ENCODE assay signal across 26 cellular contexts in the genomic region with DNA sequence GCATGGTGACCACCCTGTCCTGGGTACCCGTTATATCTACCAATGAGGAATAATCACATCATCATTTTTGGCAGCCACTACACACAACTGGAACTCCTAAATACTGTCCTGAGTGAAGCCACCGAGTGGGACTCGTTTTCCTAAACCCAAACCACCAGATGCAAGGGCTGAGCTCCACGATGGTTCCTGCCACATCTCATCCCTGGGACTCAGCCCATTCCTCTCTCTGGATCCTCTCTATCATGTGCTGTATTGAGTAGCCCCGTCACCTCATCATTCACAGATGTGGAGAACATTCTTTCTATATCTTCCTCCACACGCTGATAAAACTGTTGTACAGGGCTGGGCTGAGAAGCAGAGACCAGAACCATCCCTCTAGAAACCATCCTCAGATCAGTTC.
DNase-seq lines count a peak whose midpoint lies in the region; ATAC-seq and TF ChIP-seq lines count a peak whose summit lies in the region.
"Had no signal": no experiment of that assay in that cellular context is flagged by ENCODE, and none has a peak within 500 bp of the region (broad histone marks: within the 10 kb centered on the region; RNA-seq: fewer than 3 reads in every experiment).

No MANE protein-coding gene starts in this region.

- peaks cover 9% of the 10 kb centered on the region for H3K27me3 ChIP-seq in adipocyte (replicated peaks; ENCODE audit: control insufficient read depth, insufficient read depth, low read length)
- no peaks in the 10 kb centered on the region for H3K27me3 ChIP-seq in hepatocyte
- H3K27me3 ChIP-seq in vagina = no peaks in the 10 kb centered on the region
- H3K27me3 ChIP-seq: SJCRH30 had no signal

- H3K27ac ChIP-seq in hepatocyte (no peak overlapping the region), vagina (peak overlapping the region; percentile 25)
- H3K27ac ChIP-seq: HL-60, SJCRH30 had no signal

- H3K9me3 Mint-ChIP-seq in activated CD8-positive, alpha-beta memory T cell treated with anti-CD3 and anti-CD28 coated beads, Interleukin-2, amount 10 ng/mL, durations not matched to agents 7 days and 5 days (ENCODE audit: low read depth) = no peaks in the 10 kb centered on the region
- H3K9me3 Mint-ChIP-seq: H9 had no signal

- H3K36me3 Mint-ChIP-seq in activated CD8-positive, alpha-beta memory T cell treated with anti-CD3 and anti-CD28 coated beads, Interleukin-2, amount 10 ng/mL, durations not matched to agents 7 days and 5 days = no peaks in the 10 kb centered on the region
- H3K36me3 Mint-ChIP-seq: CD14-positive monocyte had no signal

- peak; percentile 29 for DNase-seq in activated CD8-positive, alpha-beta memory T cell treated with anti-CD3 and anti-CD28 coated beads, Interleukin-2, amount 10 ng/mL, durations not matched to agents 7 days and 5 days
- no peak for DNase-seq in activated CD8-positive, alpha-beta memory T cell treated with anti-CD3 and anti-CD28 coated beads, Interleukin-2, amount 50 U/mL, for 4 hours
- DNase-seq in adipocyte (ENCODE audit: low read depth) (no peak), hepatocyte (ENCODE audit: low spot score) (peak; percentile 1), vagina (ENCODE audit: extremely low spot score in 2 of 2) (peak in 1 of 2 donors; percentile 65), hypothalamus (lab: John Stamatoyannopoulos, UW) (no peak), KBM-7 (no peak)
- DNase-seq: 8988T; DMS53; EL; GF-D8; H9; HFFc6; KG1; NCI-H1092; NCI-H1436; NCI-H187 treated with DMSO at 0.1 percent for 48 hours; NCI-H2227 treated with DMSO at 0.1 percent for 48 hours; NCI-H510A; NK-92 treated with Interleukin-12 subunit alpha and Interleukin-12 subunit beta, amount 100 ng/mL, for 24 hours; SJCRH30 had no signal

- no peak for ATAC-seq in activated CD8-positive, alpha-beta memory T cell treated with anti-CD3 and anti-CD28 coated beads, Interleukin-2, amount 10 ng/mL, durations not matched to agents 7 days and 5 days
- ATAC-seq in GM18868 (IDR thresholded peaks at IDR 0.05; ENCODE audit: unreplicated experiment) = no peak
- ATAC-seq: HepG2, Panc1 had no signal

- in situ Hi-C loops in KBM-7 (cut with MboI; ENCODE audit: low pct_unique_long_range_greater_than_20kb, low sequenced_read_pairs) = no loop called here

- no peak overlapping the region for H3K27ac Mint-ChIP-seq in activated CD8-positive, alpha-beta memory T cell treated with anti-CD3 and anti-CD28 coated beads, Interleukin-2, amount 10 ng/mL, durations not matched to agents 7 days and 5 days
- H3K27ac Mint-ChIP-seq: H9, HFFc6 had no signal

- H4K20me1 ChIP-seq in hepatocyte (ENCODE audit: insufficient read depth, poor library complexity, severe bottlenecking) = no peaks in the 10 kb centered on the region

- H3K9me3 ChIP-seq in adipocyte (ENCODE audit: control insufficient read depth, low read length) (no peaks in the 10 kb centered on the region), hepatocyte (ENCODE audit: low read depth) (no peaks in the 10 kb centered on the region), vagina (no peaks in the 10 kb centered on the region)
- H3K9me3 ChIP-seq: SJCRH30 had no signal

- peak overlapping the region; percentile 1 for H3K9ac ChIP-seq in adipocyte (ENCODE audit: low read length)

- H3K36me3 ChIP-seq in adipocyte (ENCODE audit: control insufficient read depth, insufficient read depth, low read length, severe bottlenecking) = no peaks in the 10 kb centered on the region
- H3K36me3 ChIP-seq in hepatocyte (replicated peaks; ENCODE audit: insufficient read depth, low read depth) = no peaks in the 10 kb centered on the region
- H3K36me3 ChIP-seq in vagina = no peaks in the 10 kb centered on the region
- H3K36me3 ChIP-seq: SJCRH30 had no signal

- intact Hi-C loops in vagina (cut with DNase I) = no loop called here

- peaks cover 6% of the 10 kb centered on the region for H3K27me3 Mint-ChIP-seq in activated CD8-positive, alpha-beta memory T cell treated with anti-CD3 and anti-CD28 coated beads, Interleukin-2, amount 10 ng/mL, durations not matched to agents 7 days and 5 days

- no peak overlapping the region for H2AFZ ChIP-seq in hepatocyte

- no peaks in the 10 kb centered on the region for H3K79me2 ChIP-seq in hepatocyte

- WGBS in hepatocyte (ENCODE audit: low lambda C conversion rate, missing lambda C conversion rate) = 76% methylated on average over 6 of the region's 6 CpGs

- no peak for TF ChIP-seq CTCF in hepatocyte (IDR thresholded peaks at IDR 0.05; ENCODE audit: poor library complexity)
- no peak for TF ChIP-seq CTCF in vagina (IDR thresholded peaks at IDR 0.05)

- H3K4me3 ChIP-seq in adipocyte (ENCODE audit: low read length) (no peak overlapping the region), hepatocyte (no peak overlapping the region), vagina (no peak overlapping the region)
- H3K4me3 ChIP-seq: SJCRH30 had no signal

- H3K4me3 Mint-ChIP-seq in activated CD8-positive, alpha-beta memory T cell treated with anti-CD3 and anti-CD28 coated beads, Interleukin-2, amount 10 ng/mL, durations not matched to agents 7 days and 5 days = no peak overlapping the region
- H3K4me3 Mint-ChIP-seq: CD14-positive monocyte, H9, HFFc6 had no signal

- CTCF ChIA-PET in activated CD8-positive, alpha-beta memory T cell treated with anti-CD3 and anti-CD28 coated beads, Interleukin-2, amount 10 ng/mL, durations not matched to agents 7 days and 5 days (lab: Charles Lee) = interaction anchor here (1.0 kb wide), 1 partner anchor 12 kb away, joined by 3 read pairs; no protein-coding TSS in a partner anchor

- no peaks in the 10 kb centered on the region for H3K9me2 ChIP-seq in hepatocyte (replicated peaks; ENCODE audit: insufficient read depth)

- no peak for TF ChIP-seq POLR2A in vagina (IDR thresholded peaks at IDR 0.05)

- peaks cover 9% of the 10 kb centered on the region for H3K4me1 ChIP-seq in adipocyte (ENCODE audit: control insufficient read depth, insufficient read depth, low read length)
- H3K4me1 ChIP-seq in hepatocyte (ENCODE audit: insufficient read depth) = no peaks in the 10 kb centered on the region
- H3K4me1 ChIP-seq in vagina = no peaks in the 10 kb centered on the region

- H3K4me2 ChIP-seq in hepatocyte = no peak overlapping the region

- H3K4me1 Mint-ChIP-seq in activated CD8-positive, alpha-beta memory T cell treated with anti-CD3 and anti-CD28 coated beads, Interleukin-2, amount 10 ng/mL, durations not matched to agents 7 days and 5 days = peaks cover 16% of the 10 kb centered on the region

Comparison
In these comparisons a context has a peak if more than half of its experiments do, and no peak if none do; other contexts are left out.
1. DNase-seq: peak in activated CD8-positive, alpha-beta memory T cell treated with anti-CD3 and anti-CD28 coated beads, Interleukin-2, amount 10 ng/mL, durations not matched to agents 7 days and 5 days (single experiment) and hepatocyte (single experiment); none in activated CD8-positive, alpha-beta memory T cell treated with anti-CD3 and anti-CD28 coated beads, Interleukin-2, amount 50 U/mL, for 4 hours (single experiment), adipocyte (single experiment), hypothalamus (0 of 51) and KBM-7 (single experiment).